Comparison of ENCODE assay signal across 8 cellular contexts in the genomic region with DNA sequence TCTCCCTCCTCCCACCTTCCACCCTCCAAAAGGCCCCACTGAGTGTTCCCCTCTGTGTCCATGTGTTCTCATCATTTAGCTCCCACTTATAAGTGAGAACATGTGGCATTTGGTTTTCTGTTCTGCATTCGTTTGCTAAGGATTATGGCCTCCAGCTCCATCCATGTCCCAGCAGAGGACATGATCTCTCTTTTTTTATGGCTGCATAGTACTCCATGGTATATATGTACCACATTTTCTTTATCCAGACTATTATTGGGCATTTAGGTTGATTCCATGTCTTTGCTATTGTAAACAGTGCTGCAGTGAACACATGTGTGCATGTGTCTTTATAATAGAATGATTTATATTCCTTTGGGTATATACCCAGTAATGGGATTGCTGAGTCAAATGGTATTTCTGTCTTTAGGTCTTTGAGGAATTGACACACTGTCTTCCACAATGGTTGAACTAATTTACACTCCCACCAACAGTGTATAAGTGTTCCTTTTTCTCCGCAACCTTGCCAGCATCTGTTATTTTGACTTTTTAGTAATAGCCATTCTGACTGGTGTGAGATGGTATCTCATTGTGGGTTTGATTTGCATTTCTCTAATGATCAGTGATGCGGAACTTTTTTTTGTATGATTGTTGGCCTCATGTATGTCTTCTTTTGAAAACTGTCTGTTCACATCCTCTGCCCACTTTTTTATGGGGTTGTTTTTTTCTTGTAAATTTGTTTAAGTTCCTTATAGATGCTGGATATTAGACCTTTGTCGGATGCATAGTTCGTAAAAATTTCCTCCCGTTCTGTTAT.
DNase-seq lines count a peak whose midpoint lies in the region; ATAC-seq, FAIRE-seq and TF ChIP-seq lines count a peak whose summit lies in the region.
"Not testable (repeated sequence)": the region's sequence is repeated elsewhere in the genome, so short reads cannot be mapped to it uniquely, and the experiment has no call there.

No MANE protein-coding gene starts in this region.

- H3K27me3 ChIP-seq in CD4-positive, CD25-positive, alpha-beta regulatory T cell (ENCODE audit: control insufficient read depth, insufficient read depth, low read length); Loucy (ENCODE audit: insufficient read depth, low read length, poor library complexity, severe bottlenecking); K562 (ENCODE audit: control insufficient read depth in 2 of 2, insufficient read depth in 2 of 2, low read length in 2 of 2); neural progenitor cell: not testable (repeated sequence)

- H3F3A ChIP-seq in Loucy (ENCODE audit: low read depth) = not testable (repeated sequence)
- H3F3A ChIP-seq in neural progenitor cell (ENCODE audit: low read depth) = peaks cover 14% of the 10 kb centered on the region

- not testable (repeated sequence) for DNase-seq in CD4-positive, CD25-positive, alpha-beta regulatory T cell; GM18507 (ENCODE audit: extremely low spot score, insufficient read length, low read depth); K562 (ENCODE audit: extremely low read depth in 1 of 4, low spot score in 3 of 4); neural progenitor cell (ENCODE audit: low spot score)
- DNase-seq in OCI-LY7 (ENCODE audit: low spot score) (peak; percentile 28), memory B cell (ENCODE audit: low spot score in 2 of 2) (peak in 1 of 2 donors; percentile 16)

- H3K4me3 ChIP-seq in CD4-positive, CD25-positive, alpha-beta regulatory T cell (ENCODE audit: low read depth, low read length); Loucy (ENCODE audit: low read length, poor library complexity, severe bottlenecking); OCI-LY7 (ENCODE audit: low read depth, low read length, poor library complexity, severe bottlenecking); K562; neural progenitor cell: not testable (repeated sequence)

- H3K4me2 ChIP-seq in Loucy (ENCODE audit: low read depth, low read length, poor library complexity, severe bottlenecking) = peak overlapping the region; percentile 19
- H3K4me2 ChIP-seq in OCI-LY7 (ENCODE audit: low read length) = peak overlapping the region; percentile 35
- not testable (repeated sequence) for H3K4me2 ChIP-seq in K562 (ENCODE audit: insufficient read depth, low read length); neural progenitor cell

- CTCF ChIA-PET in OCI-LY7 (lab: Charles Lee; ENCODE audit: unreplicated experiment); K562 (lab: Yijun Ruan, JAX; ENCODE audit: low intra/inter-chr PET ratio): not testable (repeated sequence)

- TF ChIP-seq CTCF in Loucy (conservative IDR thresholded peaks at IDR 0.05; ENCODE audit: low read length); OCI-LY7 (conservative IDR thresholded peaks at IDR 0.05; ENCODE audit: low read length); K562 (IDR thresholded peaks at IDR 0.05 in 2 of 3, conservative IDR thresholded peaks at IDR 0.05 in 1 of 3; ENCODE audit: insufficient read depth in 2 of 3, low read depth in 1 of 3, low read length in 3 of 3); neural progenitor cell (IDR thresholded peaks at IDR 0.05): not testable (repeated sequence)

- H3K4me3 Mint-ChIP-seq in CD4-positive, CD25-positive, alpha-beta regulatory T cell = peak overlapping the region in 1 of 4 donors; percentile 27
- H3K4me3 Mint-ChIP-seq in memory B cell; neural progenitor cell; stimulated activated naive CD8-positive, alpha-beta T cell treated with anti-CD3 and anti-CD28 coated beads, Interleukin-15, Interleukin-2, amounts not matched to agents 100 ng/mL and 50 ng/mL, for 24 hours: not testable (repeated sequence)

- BruUV-seq in OCI-LY7 (replicated peaks; lab: Mats Ljungman, UMichigan); K562 (replicated peaks; lab: Mats Ljungman, UMichigan): not testable (repeated sequence)

- not testable (repeated sequence) for H3K27me3 Mint-ChIP-seq in CD4-positive, CD25-positive, alpha-beta regulatory T cell; memory B cell; neural progenitor cell (ENCODE audit: insufficient read depth, low read depth); stimulated activated naive CD8-positive, alpha-beta T cell treated with anti-CD3 and anti-CD28 coated beads, Interleukin-15, Interleukin-2, amounts not matched to agents 100 ng/mL and 50 ng/mL, for 24 hours

- FAIRE-seq in GM18507 (lab: Jason Lieb, UNC) = peak; percentile 70
- not testable (repeated sequence) for FAIRE-seq in K562 (lab: Jason Lieb, UNC)

- peaks cover 59 to 95% (median 79%) of the 10 kb centered on the region in 4 donors for H3K4me1 Mint-ChIP-seq in CD4-positive, CD25-positive, alpha-beta regulatory T cell
- H3K4me1 Mint-ChIP-seq in memory B cell (peaks cover 48% of the 10 kb centered on the region), neural progenitor cell (peaks cover 59% of the 10 kb centered on the region)
- H3K4me1 Mint-ChIP-seq in stimulated activated naive CD8-positive, alpha-beta T cell treated with anti-CD3 and anti-CD28 coated beads, Interleukin-15, Interleukin-2, amounts not matched to agents 100 ng/mL and 50 ng/mL, for 24 hours (ENCODE audit: low read depth) = peaks cover 61% of the 10 kb centered on the region

- not testable (repeated sequence) for H2AFZ ChIP-seq in Loucy (ENCODE audit: low read length); OCI-LY7 (ENCODE audit: low read length); K562 (ENCODE audit: low read depth, low read length); neural progenitor cell (replicated peaks)

- POLR2A ChIA-PET in OCI-LY7 (lab: Charles Lee); K562 (lab: Yijun Ruan, JAX): not testable (repeated sequence)

- TF ChIP-seq RAD21 in K562 (CRISPR knock-in tag; conservative IDR thresholded peaks at IDR 0.05 in 1 of 2, IDR thresholded peaks at IDR 0.05 in 1 of 2) = not testable (repeated sequence)

- peaks cover 97% of the 10 kb centered on the region for H3K79me2 ChIP-seq in Loucy (ENCODE audit: insufficient read depth, low read length)
- not testable (repeated sequence) for H3K79me2 ChIP-seq in OCI-LY7 (ENCODE audit: insufficient read depth, low read depth, low read length); K562 (ENCODE audit: control insufficient read depth, insufficient read depth, low read length); neural progenitor cell (ENCODE audit: low read depth)

- H3K4me1 ChIP-seq in CD4-positive, CD25-positive, alpha-beta regulatory T cell (ENCODE audit: control insufficient read depth, insufficient read depth, low read length, poor library complexity, severe bottlenecking) = peaks cover 61% of the 10 kb centered on the region
- not testable (repeated sequence) for H3K4me1 ChIP-seq in Loucy (ENCODE audit: insufficient read depth, low read length, poor library complexity, severe bottlenecking); K562 (replicated peaks in 1 of 2; ENCODE audit: control insufficient read depth in 2 of 2, insufficient read depth in 2 of 2, low read length in 2 of 2)
- peaks cover 38% of the 10 kb centered on the region for H3K4me1 ChIP-seq in OCI-LY7 (ENCODE audit: insufficient read depth, low read length, poor library complexity, severe bottlenecking)
- H3K4me1 ChIP-seq in neural progenitor cell = peaks cover 32% of the 10 kb centered on the region

- H3K9ac ChIP-seq in Loucy (ENCODE audit: low read depth, low read length, poor library complexity, severe bottlenecking); K562 (ENCODE audit: insufficient read depth in 1 of 2, low read depth in 2 of 2, low read length in 2 of 2); neural progenitor cell: not testable (repeated sequence)

- intact Hi-C loops in OCI-LY7 (cut with micrococcal nuclease; ENCODE audit: unreplicated experiment); K562 (cut with micrococcal nuclease): not testable (repeated sequence)

- not testable (repeated sequence) for ATAC-seq in CD4-positive, CD25-positive, alpha-beta regulatory T cell (ENCODE audit: low read depth in 2 of 2); K562
- ATAC-seq in memory B cell (ENCODE audit: low read depth) = peak; percentile 20

- not testable (repeated sequence) for H3K9me3 ChIP-seq in CD4-positive, CD25-positive, alpha-beta regulatory T cell (ENCODE audit: control insufficient read depth in 2 of 2, low read length in 2 of 2); Loucy (ENCODE audit: insufficient read depth, low read depth, low read length); OCI-LY7 (ENCODE audit: low read length); K562 (replicated peaks; ENCODE audit: control insufficient read depth, insufficient read depth, low read depth, low read length); neural progenitor cell (ENCODE audit: low read depth)

- H3K36me3 ChIP-seq in CD4-positive, CD25-positive, alpha-beta regulatory T cell (ENCODE audit: control insufficient read depth, insufficient read depth, low read length); OCI-LY7 (ENCODE audit: insufficient read depth, low read length); K562 (ENCODE audit: control insufficient read depth, insufficient read depth, low read length); neural progenitor cell: not testable (repeated sequence)
- peaks cover 41% of the 10 kb centered on the region; the same call in 1 of the 2 replicates for H3K36me3 ChIP-seq in Loucy (ENCODE audit: insufficient read depth, low read length)

- in situ Hi-C loops in K562 (cut with MboI) = not testable (repeated sequence)

- H3K27ac ChIP-seq in CD4-positive, CD25-positive, alpha-beta regulatory T cell (ENCODE audit: insufficient read depth, low read length, poor library complexity, severe bottlenecking); OCI-LY7 (ENCODE audit: low read depth, low read length, poor library complexity, severe bottlenecking); K562 (ENCODE audit: extremely low read depth, low read depth, low read length); neural progenitor cell: not testable (repeated sequence)

- not testable (repeated sequence) for H3K9me3 Mint-ChIP-seq in CD4-positive, CD25-positive, alpha-beta regulatory T cell; memory B cell; neural progenitor cell; stimulated activated naive CD8-positive, alpha-beta T cell treated with anti-CD3 and anti-CD28 coated beads, Interleukin-15, Interleukin-2, amounts not matched to agents 100 ng/mL and 50 ng/mL, for 24 hours

- TF ChIP-seq POLR2A in K562 (conservative IDR thresholded peaks at IDR 0.05) = not testable (repeated sequence)

- not testable (repeated sequence) for H3K9me2 ChIP-seq in Loucy (replicated peaks; ENCODE audit: low read depth, low read length); OCI-LY7 (ENCODE audit: insufficient read depth, low read length)

- H3K9me1 ChIP-seq in K562 (ENCODE audit: control insufficient read depth, insufficient read depth, low read length) = not testable (repeated sequence)

- H3K27ac Mint-ChIP-seq in CD4-positive, CD25-positive, alpha-beta regulatory T cell = peak overlapping the region; percentile 10 to 45 (median 34)
- H3K27ac Mint-ChIP-seq in memory B cell = not testable (repeated sequence)
- H3K27ac Mint-ChIP-seq in neural progenitor cell = peak overlapping the region; percentile 43
- H3K27ac Mint-ChIP-seq in stimulated activated naive CD8-positive, alpha-beta T cell treated with anti-CD3 and anti-CD28 coated beads, Interleukin-15, Interleukin-2, amounts not matched to agents 100 ng/mL and 50 ng/mL, for 24 hours = peak overlapping the region; percentile 68

- WGBS in K562 (ENCODE audit: insufficient coverage, low coverage, missing lambda C conversion rate) = 84% methylated on average over 6 of the region's 6 CpGs

- H4K20me1 ChIP-seq in Loucy (ENCODE audit: insufficient read depth, low read length, poor library complexity, severe bottlenecking) = peaks cover 90% of the 10 kb centered on the region
- not testable (repeated sequence) for H4K20me1 ChIP-seq in OCI-LY7 (ENCODE audit: insufficient read depth, low read length); K562 (replicated peaks; ENCODE audit: control insufficient read depth, insufficient read depth, low read length); neural progenitor cell (ENCODE audit: low read depth)

- peaks cover 14% of the 10 kb centered on the region for H3K36me3 Mint-ChIP-seq in CD4-positive, CD25-positive, alpha-beta regulatory T cell
- H3K36me3 Mint-ChIP-seq in memory B cell; neural progenitor cell; stimulated activated naive CD8-positive, alpha-beta T cell treated with anti-CD3 and anti-CD28 coated beads, Interleukin-15, Interleukin-2, amounts not matched to agents 100 ng/mL and 50 ng/mL, for 24 hours (ENCODE audit: low read depth): not testable (repeated sequence)

- not testable (repeated sequence) for TF ChIP-seq EP300 in K562 (IDR thresholded peaks at IDR 0.05; ENCODE audit: low read length)
